8 cellular contexts compared by ENCODE assay signal in genomic region chr14:22391908-22392307, GRCh38.
DNase-seq lines count a peak whose midpoint lies in the region; ATAC-seq, FAIRE-seq and TF ChIP-seq lines count a peak whose summit lies in the region.

No MANE protein-coding gene starts in this region.

- peak; percentile 63 for ATAC-seq in HG02885 (IDR thresholded peaks at IDR 0.05; ENCODE audit: poor library complexity, unreplicated experiment)
- no peak for ATAC-seq in HG03159 (IDR thresholded peaks at IDR 0.05; ENCODE audit: unreplicated experiment)
- ATAC-seq in GM19467 (IDR thresholded peaks at IDR 0.05; ENCODE audit: unreplicated experiment), result no peak

- H3K9me3 ChIP-seq in DOHH2 (ENCODE audit: control insufficient read depth, insufficient read depth, low read length), result no peaks in the 10 kb centered on the region
- H3K9me3 ChIP-seq in endothelial cell of umbilical vein (replicated peaks; ENCODE audit: control insufficient read depth, insufficient read depth, low read length), result no peaks in the 10 kb centered on the region
- H3K9me3 ChIP-seq in mesenchymal stem cell (ENCODE audit: control insufficient read depth, low read length), result no peaks in the 10 kb centered on the region

- no peaks in the 10 kb centered on the region for H3K9me2 ChIP-seq in DOHH2 (replicated peaks; ENCODE audit: control insufficient read depth, low read length)

- no peak overlapping the region for H3K14ac ChIP-seq in mesenchymal stem cell (ENCODE audit: low read length in 2 of 2)

- no peaks in the 10 kb centered on the region for H4K20me1 ChIP-seq in DOHH2 (ENCODE audit: control insufficient read depth, insufficient read depth, low read depth, low read length)
- H4K20me1 ChIP-seq in endothelial cell of umbilical vein (replicated peaks; ENCODE audit: control insufficient read depth, extremely low read depth, insufficient read depth, low read length), result no peaks in the 10 kb centered on the region

- H3K9me1 ChIP-seq in endothelial cell of umbilical vein (replicated peaks; ENCODE audit: control insufficient read depth, extremely low read depth, insufficient read depth, low read length), result no peaks in the 10 kb centered on the region

- H3K27me3 ChIP-seq in DOHH2 (ENCODE audit: control insufficient read depth, low read length) (no peaks in the 10 kb centered on the region), endothelial cell of umbilical vein (ENCODE audit: control insufficient read depth in 2 of 2, insufficient read depth in 2 of 2, low read length in 2 of 2) (peaks cover 9 to 11% of the 10 kb centered on the region in 2 experiments), mesenchymal stem cell (ENCODE audit: control insufficient read depth in 1 of 2, insufficient read depth in 1 of 2, low read length in 2 of 2) (peaks cover 0 to 87% of the 10 kb centered on the region in 2 experiments)

- dilution Hi-C loops in endothelial cell of umbilical vein (cut with MboI; ENCODE audit: extremely low pct_ligation_motif_present, low sequenced_read_pairs), result no loop called here

- H3K18ac ChIP-seq in mesenchymal stem cell (ENCODE audit: low read depth in 1 of 2, low read length in 2 of 2), result no peak overlapping the region

- peak overlapping the region; percentile 54 for H3K4me2 ChIP-seq in DOHH2 (ENCODE audit: low read length)
- H3K4me2 ChIP-seq in endothelial cell of umbilical vein (ENCODE audit: insufficient read depth, low read length), result no peak overlapping the region
- H3K4me2 ChIP-seq in mesenchymal stem cell (ENCODE audit: low read length, poor library complexity, severe bottlenecking), result no peak overlapping the region

- FAIRE-seq in endothelial cell of umbilical vein (lab: Jason Lieb, UNC), result peak; percentile 93

- H3K4ac ChIP-seq in mesenchymal stem cell (ENCODE audit: low read depth in 1 of 2, low read length in 2 of 2), result no peak overlapping the region

- H3K23ac ChIP-seq in mesenchymal stem cell (ENCODE audit: low read length in 2 of 2), result no peak overlapping the region

- DNase-seq in OCI-M2 (lab: John Stamatoyannopoulos, UW; ENCODE audit: unreplicated experiment) (peak; percentile 29), endothelial cell of umbilical vein (ENCODE audit: low read depth, low spot score) (peak; percentile 78), mesenchymal stem cell (peak; percentile 76), NCI-H2081 treated with DMSO at 0.1 percent for 48 hours (lab: John Stamatoyannopoulos, UW) (no peak)

- H3K4me3 ChIP-seq in DOHH2 (ENCODE audit: low read length) (peak overlapping the region; percentile 40), endothelial cell of umbilical vein (replicated peaks in 1 of 3; ENCODE audit: insufficient read depth in 1 of 3, low read depth in 1 of 3, low read length in 3 of 3) (no peak overlapping the region), mesenchymal stem cell (ENCODE audit: insufficient read depth in 1 of 2, low read depth in 1 of 2, low read length in 2 of 2) (no peak overlapping the region)

- H3K9ac ChIP-seq in endothelial cell of umbilical vein (replicated peaks; ENCODE audit: extremely low read depth, insufficient read depth, low read length) (no peak overlapping the region), mesenchymal stem cell (ENCODE audit: low read length) (no peak overlapping the region)

- H3K79me1 ChIP-seq in mesenchymal stem cell (replicated peaks; ENCODE audit: low read length, poor library complexity, severe bottlenecking), result no peaks in the 10 kb centered on the region

- H2BK15ac ChIP-seq in mesenchymal stem cell (ENCODE audit: low read depth, poor library complexity, severe bottlenecking), result no peak overlapping the region

- H3F3A ChIP-seq in DOHH2 (ENCODE audit: control insufficient read depth, insufficient read depth), result no peaks in the 10 kb centered on the region

- 34% methylated on average over 6 of the region's 6 CpGs for WGBS in mesenchymal stem cell

- peak; percentile 78 for TF ChIP-seq CTCF in DOHH2 (IDR thresholded peaks at IDR 0.05; ENCODE audit: low read depth, low read length, poor library complexity, severe bottlenecking)
- TF ChIP-seq CTCF in endothelial cell of umbilical vein (IDR thresholded peaks at IDR 0.05; ENCODE audit: extremely low read depth in 1 of 2, insufficient read depth in 1 of 2, low read depth in 1 of 2, low read length in 2 of 2), result peak; percentile 70 to 71

- peak overlapping the region; percentile 9 to 13 for H2BK12ac ChIP-seq in mesenchymal stem cell (ENCODE audit: low read length in 2 of 2)

- TF ChIP-seq POLR2A in endothelial cell of umbilical vein (IDR thresholded peaks at IDR 0.05; ENCODE audit: low read depth, low read length), result no peak

- CTCF ChIA-PET in endothelial cell of umbilical vein (lab: Charles Lee), result interaction anchor here (0.6 to 5.1 kb wide), 10 partner anchors 12 to 261 kb away, joined by 3 to 35 read pairs (median 4); no protein-coding TSS in a partner anchor

- intact Hi-C loops in endothelial cell of umbilical vein (cut with micrococcal nuclease), result loop anchor here (1.0 kb wide), 5 partner anchors 40 to 261 kb away; no protein-coding TSS in a partner anchor

- POLR2A ChIA-PET in endothelial cell of umbilical vein (lab: Charles Lee), result no interaction called here

- H2AFZ ChIP-seq in endothelial cell of umbilical vein (ENCODE audit: low read depth, low read length) (no peak overlapping the region), mesenchymal stem cell (ENCODE audit: low read depth, low read length) (no peak overlapping the region)

- H3K36me3 ChIP-seq in DOHH2 (ENCODE audit: control insufficient read depth, low read length) (no peaks in the 10 kb centered on the region), endothelial cell of umbilical vein (ENCODE audit: control insufficient read depth in 2 of 2, extremely low read depth in 1 of 2, insufficient read depth in 2 of 2, low read length in 2 of 2) (no peaks in the 10 kb centered on the region), mesenchymal stem cell (ENCODE audit: control insufficient read depth in 1 of 2, insufficient read depth in 2 of 2, low read depth in 1 of 2, low read length in 2 of 2) (no peaks in the 10 kb centered on the region)

- H3K27ac ChIP-seq in DOHH2 (ENCODE audit: low read depth, low read length) (0 out of 2 replicates have a peak overlapping the region, but pooled peaks have one; percentile 3), endothelial cell of umbilical vein (ENCODE audit: insufficient read depth, low read depth, low read length) (no peak overlapping the region), mesenchymal stem cell (ENCODE audit: low read length, poor library complexity, severe bottlenecking) (no peak overlapping the region)

- no peak overlapping the region for H4K91ac ChIP-seq in mesenchymal stem cell (ENCODE audit: low read length)

- no peak overlapping the region for H2AK5ac ChIP-seq in mesenchymal stem cell (ENCODE audit: low read length, severe bottlenecking)

- no peak overlapping the region for H4K8ac ChIP-seq in mesenchymal stem cell (ENCODE audit: low read length)

- H2BK5ac ChIP-seq in mesenchymal stem cell (ENCODE audit: low read depth, low read length, poor library complexity, severe bottlenecking), result no peak overlapping the region

- peaks cover 74% of the 10 kb centered on the region for H3K4me1 ChIP-seq in DOHH2 (ENCODE audit: control insufficient read depth, low read length)
- peaks cover 6% of the 10 kb centered on the region for H3K4me1 ChIP-seq in endothelial cell of umbilical vein (ENCODE audit: control insufficient read depth, extremely low read depth, insufficient read depth, low read length)
- H3K4me1 ChIP-seq in mesenchymal stem cell (ENCODE audit: control insufficient read depth, insufficient read depth, low read depth, low read length), result peaks cover 16% of the 10 kb centered on the region

- H2BK120ac ChIP-seq in mesenchymal stem cell (ENCODE audit: low read depth, low read length), result no peak overlapping the region

- H3K79me2 ChIP-seq in DOHH2 (ENCODE audit: control insufficient read depth, low read length) (no peaks in the 10 kb centered on the region), endothelial cell of umbilical vein (ENCODE audit: control insufficient read depth, insufficient read depth, low read length) (no peaks in the 10 kb centered on the region)

- no TSS peak for BruUV-seq in endothelial cell of umbilical vein (replicated peaks; lab: Mats Ljungman, UMichigan)

TF ChIP-seq in endothelial cell of umbilical vein, 7 proteins besides CTCF, POLR2A, EP300 and RAD21:
- TF ChIP-seq EZH2 (IDR thresholded peaks at IDR 0.05; ENCODE audit: borderline replicate concordance, low read depth, low read length, severe bottlenecking), result no peak
- no peak for TF ChIP-seq JUN (IDR thresholded peaks at IDR 0.05; ENCODE audit: borderline replicate concordance, insufficient read depth, insufficient read length, low read depth)
- no peak for TF ChIP-seq MAX (IDR thresholded peaks at IDR 0.05; ENCODE audit: insufficient read depth, insufficient read length)
- TF ChIP-seq POLR2AphosphoS5 (IDR thresholded peaks at IDR 0.05; ENCODE audit: insufficient read depth, low read depth, low read length), result no peak
- no peak for TF ChIP-seq MYC (IDR thresholded peaks at IDR 0.05; ENCODE audit: low read depth, low read length)
- no peak for TF ChIP-seq GATA2 (IDR thresholded peaks at IDR 0.05; ENCODE audit: insufficient read depth, insufficient read length, low read depth, low read length)
